In genomic region chr10:31101123-31101522, GRCh38 we compare ENCODE assay signal across 8 cellular contexts.
A peak's percentile ranks its signal among the peaks of the same experiment; 100 is the strongest.
DNase-seq lines count a peak whose midpoint lies in the region; ATAC-seq and TF ChIP-seq lines count a peak whose summit lies in the region.

No MANE protein-coding gene starts in this region.

- H3K4me1 ChIP-seq in body of pancreas (no peaks in the 10 kb centered on the region), HAP-1 (no peaks in the 10 kb centered on the region)

- WGBS in body of pancreas, 2 donors, result 43 to 50% methylated on average over 4 of the region's 4 CpGs

- TF ChIP-seq CTCF in body of pancreas (IDR thresholded peaks at IDR 0.05), result no peak

- in situ Hi-C loops in HAP-1 (cut with MboI; ENCODE audit: low sequenced_read_pairs), result no loop called here

- H3K27me3 ChIP-seq in body of pancreas (no peaks in the 10 kb centered on the region), HAP-1 (ENCODE audit: low read depth) (no peaks in the 10 kb centered on the region)

- H3K36me3 ChIP-seq in body of pancreas (replicated peaks in 1 of 2; ENCODE audit: insufficient read depth in 1 of 2, low read depth in 2 of 2) (no peaks in the 10 kb centered on the region), HAP-1 (replicated peaks) (no peaks in the 10 kb centered on the region)

- no peak overlapping the region for H3K27ac ChIP-seq in body of pancreas

- no peak overlapping the region for H3K4me3 ChIP-seq in body of pancreas
- no peak overlapping the region for H3K4me3 ChIP-seq in HAP-1

- no peaks in the 10 kb centered on the region for H3K9me3 ChIP-seq in body of pancreas
- no peaks in the 10 kb centered on the region for H3K9me3 ChIP-seq in HAP-1

- ATAC-seq in HG02588 (IDR thresholded peaks at IDR 0.05; ENCODE audit: unreplicated experiment) (peak; percentile 80), SK-N-SH treated with all-trans-retinoic acid at 6 μM for 48 hours (peak; percentile 62), body of pancreas (peak; percentile 42)

- intact Hi-C loops in body of pancreas (cut with DNase I), result no loop called here

- no peak for TF ChIP-seq POLR2A in body of pancreas (IDR thresholded peaks at IDR 0.05)

- DNase-seq in Daoy (ENCODE audit: low read depth) (peak; percentile 86), body of pancreas (peak in 1 of 4 donors; percentile 26), HAP-1 (ENCODE audit: low spot score in 2 of 2) (no peak), SK-N-DZ (ENCODE audit: low spot score) (no peak), NCI-H510A treated with DMSO at 0.1 percent for 48 hours (lab: John Stamatoyannopoulos, UW) (no peak)
- DNase-seq in stimulated activated CD4-positive, alpha-beta T cell treated with anti-CD3 and anti-CD28 coated beads, Interleukin-1b, Interleukin-23, amount 100 ng/mL, for 1 hour (ENCODE audit: low read depth in 2 of 2), result peak; percentile 8 to 37

TF ChIP-seq in SK-N-SH treated with all-trans-retinoic acid at 6 μM for 48 hours, 23 proteins besides CTCF, POLR2A, EP300 and RAD21:
- TF ChIP-seq CSRNP3 (CRISPR knock-in tag; IDR thresholded peaks at IDR 0.05) (no peak), OSR1 (CRISPR knock-in tag; IDR thresholded peaks at IDR 0.05) (no peak)

Comparison
In these comparisons a context has a peak if more than half of its experiments do, and no peak if none do; other contexts are left out.
1. DNase-seq: peak in Daoy (single experiment) and stimulated activated CD4-positive, alpha-beta T cell treated with anti-CD3 and anti-CD28 coated beads, Interleukin-1b, Interleukin-23, amount 100 ng/mL, for 1 hour (2 of 2); none in HAP-1 (0 of 2), SK-N-DZ (single experiment) and NCI-H510A treated with DMSO at 0.1 percent for 48 hours (single experiment).
2. Peak in every context shown above with its lines, with median percentiles within 50 percentile points of each other: ATAC-seq.